ENCODE assay signal across 1 cellular context in genomic region chr2:62642429-62643099, GRCh38.
A peak's percentile ranks its signal among the peaks of the same experiment; 100 is the strongest.
TF ChIP-seq lines count a peak whose summit lies in the region.

No MANE protein-coding gene starts in this region.

TF ChIP-seq in HepG2, 621 proteins besides CTCF, POLR2A, EP300 and RAD21 (continued from another document and continues in another):
- TF ChIP-seq, protein P1, sequence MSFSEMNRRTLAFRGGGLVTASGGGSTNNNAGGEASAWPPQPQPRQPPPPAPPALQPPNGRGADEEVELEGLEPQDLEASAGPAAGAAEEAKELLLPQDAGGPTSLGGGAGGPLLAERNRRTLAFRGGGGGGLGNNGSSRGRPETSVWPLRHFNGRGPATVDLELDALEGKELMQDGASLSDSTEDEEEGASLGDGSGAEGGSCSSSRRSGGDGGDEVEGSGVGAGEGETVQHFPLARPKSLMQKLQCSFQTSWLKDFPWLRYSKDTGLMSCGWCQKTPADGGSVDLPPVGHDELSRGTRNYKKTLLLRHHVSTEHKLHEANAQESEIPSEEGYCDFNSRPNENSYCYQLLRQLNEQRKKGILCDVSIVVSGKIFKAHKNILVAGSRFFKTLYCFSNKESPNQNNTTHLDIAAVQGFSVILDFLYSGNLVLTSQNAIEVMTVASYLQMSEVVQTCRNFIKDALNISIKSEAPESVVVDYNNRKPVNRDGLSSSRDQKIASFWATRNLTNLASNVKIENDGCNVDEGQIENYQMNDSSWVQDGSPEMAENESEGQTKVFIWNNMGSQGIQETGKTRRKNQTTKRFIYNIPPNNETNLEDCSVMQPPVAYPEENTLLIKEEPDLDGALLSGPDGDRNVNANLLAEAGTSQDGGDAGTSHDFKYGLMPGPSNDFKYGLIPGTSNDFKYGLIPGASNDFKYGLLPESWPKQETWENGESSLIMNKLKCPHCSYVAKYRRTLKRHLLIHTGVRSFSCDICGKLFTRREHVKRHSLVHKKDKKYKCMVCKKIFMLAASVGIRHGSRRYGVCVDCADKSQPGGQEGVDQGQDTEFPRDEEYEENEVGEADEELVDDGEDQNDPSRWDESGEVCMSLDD (CRISPR knock-in tag; IDR thresholded peaks at IDR 0.05; ENCODE audit: borderline replicate concordance): no peak
- TF ChIP-seq, protein P2, sequence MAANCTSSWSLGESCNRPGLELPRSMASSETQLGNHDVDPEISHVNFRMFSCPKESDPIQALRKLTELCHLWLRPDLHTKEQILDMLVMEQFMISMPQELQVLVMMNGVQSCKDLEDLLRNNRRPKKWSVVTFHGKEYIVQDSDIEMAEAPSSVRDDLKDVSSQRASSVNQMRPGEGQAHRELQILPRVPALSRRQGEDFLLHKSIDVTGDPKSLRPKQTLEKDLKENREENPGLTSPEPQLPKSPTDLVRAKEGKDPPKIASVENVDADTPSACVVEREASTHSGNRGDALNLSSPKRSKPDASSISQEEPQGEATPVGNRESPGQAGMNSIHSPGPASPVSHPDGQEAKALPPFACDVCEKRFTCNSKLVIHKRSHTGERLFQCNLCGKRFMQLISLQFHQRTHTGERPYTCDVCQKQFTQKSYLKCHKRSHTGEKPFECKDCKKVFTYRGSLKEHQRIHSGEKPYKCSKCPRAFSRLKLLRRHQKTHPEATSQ (CRISPR knock-in tag; IDR thresholded peaks at IDR 0.05; ENCODE audit: borderline replicate concordance): peak; percentile 69; the same call in 1 of the 2 replicates
- TF ChIP-seq ADNP (CRISPR knock-in tag; IDR thresholded peaks at IDR 0.05) (no peak; the same call in 1 of the 2 replicates), SMARCC2 (IDR thresholded peaks at IDR 0.05) (no peak), ZZZ3 (CRISPR knock-in tag; IDR thresholded peaks at IDR 0.05; ENCODE audit: borderline replicate concordance) (no peak; the same call in 1 of the 2 replicates), TMF1 (CRISPR knock-in tag; IDR thresholded peaks at IDR 0.05; ENCODE audit: low read depth) (no peak), ATF4 (CRISPR knock-in tag; IDR thresholded peaks at IDR 0.05) (no peak), ISX (CRISPR knock-in tag; conservative IDR thresholded peaks at IDR 0.05) (no peak), TBP (CRISPR knock-in tag; IDR thresholded peaks at IDR 0.05) (no peak), ZNF672 (CRISPR knock-in tag; IDR thresholded peaks at IDR 0.05) (no peak), ZNF704 (CRISPR knock-in tag; IDR thresholded peaks at IDR 0.05; ENCODE audit: borderline replicate concordance) (no peak), ZNF776 (CRISPR knock-in tag; IDR thresholded peaks at IDR 0.05) (no peak), ZNF337 (CRISPR knock-in tag; IDR thresholded peaks at IDR 0.05; ENCODE audit: borderline replicate concordance, low read depth) (peak; percentile 92), ZMAT3 (CRISPR knock-in tag; conservative IDR thresholded peaks at IDR 0.05) (peak; percentile 86; the same call in 1 of the 2 replicates), ZNF124 (CRISPR knock-in tag; IDR thresholded peaks at IDR 0.05) (no peak; the same call in 1 of the 2 replicates), PBX3 (CRISPR knock-in tag; IDR thresholded peaks at IDR 0.05; ENCODE audit: borderline replicate concordance) (no peak), CENPX (CRISPR knock-in tag; IDR thresholded peaks at IDR 0.05) (no peak), TBX3 (IDR thresholded peaks at IDR 0.05; ENCODE audit: borderline replicate concordance) (peak; percentile 26; the same call in 1 of the 2 replicates), YEATS2 (CRISPR knock-in tag; IDR thresholded peaks at IDR 0.05; ENCODE audit: borderline replicate concordance) (peak; percentile 27; the same call in 1 of the 2 replicates), IRF2 (CRISPR knock-in tag; IDR thresholded peaks at IDR 0.05) (peak; percentile 91), KDM1A (CRISPR knock-in tag; IDR thresholded peaks at IDR 0.05) (no peak), ZNF800 (CRISPR knock-in tag; IDR thresholded peaks at IDR 0.05) (no peak; the same call in 1 of the 2 replicates), KMT2B (CRISPR knock-in tag; IDR thresholded peaks at IDR 0.05) (no peak), HHEX (CRISPR knock-in tag; IDR thresholded peaks at IDR 0.05) (peak; percentile 64), TARDBP (CRISPR knock-in tag; IDR thresholded peaks at IDR 0.05) (peak; percentile 74; the same call in 1 of the 2 replicates), TBL1XR1 (IDR thresholded peaks at IDR 0.05; ENCODE audit: borderline replicate concordance, low read length, partially characterized antibody) (peak; percentile 93), RORA (CRISPR knock-in tag; IDR thresholded peaks at IDR 0.05) (peak; percentile 84; the same call in 1 of the 2 replicates), MIER3 (CRISPR knock-in tag; IDR thresholded peaks at IDR 0.05; ENCODE audit: borderline replicate concordance) (peak; percentile 26; the same call in 1 of the 2 replicates), ZNF234 (CRISPR knock-in tag; conservative IDR thresholded peaks at IDR 0.05) (no peak), ZNF547 (CRISPR knock-in tag; IDR thresholded peaks at IDR 0.05) (no peak; the same call in 1 of the 2 replicates), HNRNPLL (IDR thresholded peaks at IDR 0.05; ENCODE audit: low read depth, low read length, poor library complexity, severe bottlenecking) (no peak), ZSCAN29 (CRISPR knock-in tag; conservative IDR thresholded peaks at IDR 0.05) (peak; percentile 83; the same call in 1 of the 2 replicates), DNMT1 (CRISPR knock-in tag; IDR thresholded peaks at IDR 0.05) (no peak), ZNF441 (CRISPR knock-in tag; IDR thresholded peaks at IDR 0.05; ENCODE audit: borderline replicate concordance) (no peak; the same call in 1 of the 2 replicates), ZNF281 (CRISPR knock-in tag; IDR thresholded peaks at IDR 0.05; ENCODE audit: borderline replicate concordance) (peak; percentile 62; the same call in 1 of the 2 replicates)
- TF ChIP-seq, protein P3, sequence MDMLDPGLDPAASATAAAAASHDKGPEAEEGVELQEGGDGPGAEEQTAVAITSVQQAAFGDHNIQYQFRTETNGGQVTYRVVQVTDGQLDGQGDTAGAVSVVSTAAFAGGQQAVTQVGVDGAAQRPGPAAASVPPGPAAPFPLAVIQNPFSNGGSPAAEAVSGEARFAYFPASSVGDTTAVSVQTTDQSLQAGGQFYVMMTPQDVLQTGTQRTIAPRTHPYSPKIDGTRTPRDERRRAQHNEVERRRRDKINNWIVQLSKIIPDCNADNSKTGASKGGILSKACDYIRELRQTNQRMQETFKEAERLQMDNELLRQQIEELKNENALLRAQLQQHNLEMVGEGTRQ (IDR thresholded peaks at IDR 0.05; ENCODE audit: low read depth, low read length): no peak
- TF ChIP-seq, protein P3 (CRISPR knock-in tag; IDR thresholded peaks at IDR 0.05; ENCODE audit: borderline replicate concordance): no peak
- TF ChIP-seq, protein P4, sequence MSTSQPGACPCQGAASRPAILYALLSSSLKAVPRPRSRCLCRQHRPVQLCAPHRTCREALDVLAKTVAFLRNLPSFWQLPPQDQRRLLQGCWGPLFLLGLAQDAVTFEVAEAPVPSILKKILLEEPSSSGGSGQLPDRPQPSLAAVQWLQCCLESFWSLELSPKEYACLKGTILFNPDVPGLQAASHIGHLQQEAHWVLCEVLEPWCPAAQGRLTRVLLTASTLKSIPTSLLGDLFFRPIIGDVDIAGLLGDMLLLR (CRISPR knock-in tag; IDR thresholded peaks at IDR 0.05): no peak
- TF ChIP-seq, protein P5, sequence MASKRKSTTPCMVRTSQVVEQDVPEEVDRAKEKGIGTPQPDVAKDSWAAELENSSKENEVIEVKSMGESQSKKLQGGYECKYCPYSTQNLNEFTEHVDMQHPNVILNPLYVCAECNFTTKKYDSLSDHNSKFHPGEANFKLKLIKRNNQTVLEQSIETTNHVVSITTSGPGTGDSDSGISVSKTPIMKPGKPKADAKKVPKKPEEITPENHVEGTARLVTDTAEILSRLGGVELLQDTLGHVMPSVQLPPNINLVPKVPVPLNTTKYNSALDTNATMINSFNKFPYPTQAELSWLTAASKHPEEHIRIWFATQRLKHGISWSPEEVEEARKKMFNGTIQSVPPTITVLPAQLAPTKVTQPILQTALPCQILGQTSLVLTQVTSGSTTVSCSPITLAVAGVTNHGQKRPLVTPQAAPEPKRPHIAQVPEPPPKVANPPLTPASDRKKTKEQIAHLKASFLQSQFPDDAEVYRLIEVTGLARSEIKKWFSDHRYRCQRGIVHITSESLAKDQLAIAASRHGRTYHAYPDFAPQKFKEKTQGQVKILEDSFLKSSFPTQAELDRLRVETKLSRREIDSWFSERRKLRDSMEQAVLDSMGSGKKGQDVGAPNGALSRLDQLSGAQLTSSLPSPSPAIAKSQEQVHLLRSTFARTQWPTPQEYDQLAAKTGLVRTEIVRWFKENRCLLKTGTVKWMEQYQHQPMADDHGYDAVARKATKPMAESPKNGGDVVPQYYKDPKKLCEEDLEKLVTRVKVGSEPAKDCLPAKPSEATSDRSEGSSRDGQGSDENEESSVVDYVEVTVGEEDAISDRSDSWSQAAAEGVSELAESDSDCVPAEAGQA (IDR thresholded peaks at IDR 0.05; ENCODE audit: low read depth): no peak
- TF ChIP-seq, protein P5 (CRISPR knock-in tag; IDR thresholded peaks at IDR 0.05; ENCODE audit: borderline replicate concordance): no peak
